Comparison of ENCODE assay signal across 19 cellular contexts in the genomic region with DNA sequence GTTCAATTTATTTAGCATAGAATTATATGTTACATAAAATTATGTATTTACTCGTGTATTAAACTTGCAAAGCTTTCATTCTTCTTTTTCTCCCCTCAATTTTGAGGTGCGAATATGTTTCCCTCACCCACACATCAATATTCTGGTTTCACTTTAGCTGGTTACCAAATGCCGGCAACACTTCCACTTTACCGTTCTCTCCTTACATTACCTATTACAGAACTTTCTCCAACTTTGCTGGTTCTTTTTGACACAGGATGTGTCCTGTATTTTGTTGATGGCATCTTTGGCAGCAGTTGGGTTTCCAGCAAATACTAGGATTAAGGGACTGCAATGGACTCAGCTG.
DNase-seq lines count a peak whose midpoint lies in the region; ATAC-seq and TF ChIP-seq lines count a peak whose summit lies in the region.
"Had no signal": no experiment of that assay in that cellular context is flagged by ENCODE, and none has a peak within 500 bp of the region (broad histone marks: within the 10 kb centered on the region; RNA-seq: fewer than 3 reads in every experiment).

No MANE protein-coding gene starts in this region.

- H3K36me3 ChIP-seq in SK-N-MC (ENCODE audit: insufficient read depth, low read length) (peaks cover 78% of the 10 kb centered on the region), thoracic aorta (no peaks in the 10 kb centered on the region)
- H3K36me3 ChIP-seq: stomach, uterus had no signal

- H3K9me3 ChIP-seq in SK-N-MC (ENCODE audit: low read depth, low read length) (no peaks in the 10 kb centered on the region), thoracic aorta (no peaks in the 10 kb centered on the region)
- H3K9me3 ChIP-seq: SJCRH30, stomach, uterus had no signal

- H3K4me3 ChIP-seq in SK-N-MC (no peak overlapping the region), thoracic aorta (peak overlapping the region; percentile 48)
- H3K4me3 ChIP-seq: GM23248, SJCRH30, stomach, uterus had no signal

- H3K4me1 ChIP-seq in thoracic aorta (ENCODE audit: control insufficient read depth in 1 of 2, low read depth in 2 of 2), result peaks cover 0 to 18% of the 10 kb centered on the region in 2 donors

- no peaks in the 10 kb centered on the region for H3K9me3 Mint-ChIP-seq in activated T-cell treated with anti-CD3 and anti-CD28 coated beads, Interleukin-2, amount 50 U/mL, for 24 hours
- H3K9me3 Mint-ChIP-seq in endothelial cell (ENCODE audit: unreplicated experiment), result no peaks in the 10 kb centered on the region

- no peak overlapping the region for H3K9ac ChIP-seq in SK-N-MC (ENCODE audit: insufficient read length)
- H3K9ac ChIP-seq: GM23248 had no signal

- H3K27me3 Mint-ChIP-seq in activated T-cell treated with anti-CD3 and anti-CD28 coated beads, Interleukin-2, amount 50 U/mL, for 24 hours, result peaks cover 49% of the 10 kb centered on the region
- H3K27me3 Mint-ChIP-seq in endothelial cell (ENCODE audit: unreplicated experiment), result peaks cover 3% of the 10 kb centered on the region

- 0 out of 2 replicates have a peak overlapping the region, but pooled peaks have one; percentile 55 for H3K27ac ChIP-seq in SK-N-MC
- H3K27ac ChIP-seq in thoracic aorta, result no peak overlapping the region
- H3K27ac ChIP-seq: GM23248, SJCRH30, stomach had no signal

- H3K4me3 Mint-ChIP-seq in activated T-cell treated with anti-CD3 and anti-CD28 coated beads, Interleukin-2, amount 50 U/mL, for 24 hours, result peak overlapping the region; percentile 88
- H3K4me3 Mint-ChIP-seq in endothelial cell (ENCODE audit: unreplicated experiment), result peak overlapping the region; percentile 61

- no peaks in the 10 kb centered on the region for H3K27me3 ChIP-seq in thoracic aorta (replicated peaks; ENCODE audit: insufficient read depth)
- H3K27me3 ChIP-seq: SJCRH30 had no signal

- peaks cover 47% of the 10 kb centered on the region for H3K4me1 Mint-ChIP-seq in activated T-cell treated with anti-CD3 and anti-CD28 coated beads, Interleukin-2, amount 50 U/mL, for 24 hours (ENCODE audit: low read depth)
- peaks cover 66% of the 10 kb centered on the region for H3K4me1 Mint-ChIP-seq in endothelial cell (ENCODE audit: unreplicated experiment)

- H3K36me3 Mint-ChIP-seq in activated T-cell treated with anti-CD3 and anti-CD28 coated beads, Interleukin-2, amount 50 U/mL, for 24 hours (ENCODE audit: low read depth), result peaks cover 25% of the 10 kb centered on the region
- H3K36me3 Mint-ChIP-seq in endothelial cell (ENCODE audit: low read depth, unreplicated experiment), result peaks cover 54% of the 10 kb centered on the region

- DNase-seq in activated T-cell treated with anti-CD3 and anti-CD28 coated beads, Interleukin-2, amount 50 U/mL, for 24 hours, result no peak
- DNase-seq in activated T-cell treated with anti-CD3 and anti-CD28 coated beads for 4 hours (no peak), SK-N-MC (ENCODE audit: low read depth, low spot score) (no peak), endothelial cell (ENCODE audit: low spot score) (no peak), thoracic aorta (ENCODE audit: low spot score) (no peak), cerebellar nuclear complex (lab: John Stamatoyannopoulos, UW) (no peak)
- DNase-seq in stimulated activated CD4-positive, alpha-beta T cell treated with anti-CD3 and anti-CD28 coated beads, Interleukin-4, amount 100 ng/mL, for 4 hours, result no peak
- DNase-seq: activated CD4-positive, alpha-beta T cell treated with anti-CD3 and anti-CD28 coated beads for 4 hours; activated gamma-delta T cell; central memory CD4-positive, alpha-beta T cell; GM23248; midbrain; NCI-H2081; NCI-H510A treated with DMSO at 0.1 percent for 48 hours; retina; SJCRH30; stomach; uterus had no signal

- ATAC-seq in thoracic aorta (ENCODE audit: insufficient number of reproducible peaks, low FRiP score, low read depth), result no peak
- no peak for ATAC-seq in HG02973 (IDR thresholded peaks at IDR 0.05; ENCODE audit: unreplicated experiment)

- H3K27ac Mint-ChIP-seq in activated T-cell treated with anti-CD3 and anti-CD28 coated beads, Interleukin-2, amount 50 U/mL, for 24 hours, result peak overlapping the region; percentile 60
- peak overlapping the region; percentile 39 for H3K27ac Mint-ChIP-seq in endothelial cell (ENCODE audit: unreplicated experiment)

- TF ChIP-seq CTCF in endothelial cell (IDR thresholded peaks at IDR 0.05; ENCODE audit: unreplicated experiment) (no peak), thoracic aorta (IDR thresholded peaks at IDR 0.05) (no peak)
